8 cellular contexts compared by ENCODE assay signal in genomic region chr16:87344931-87345631, GRCh38. TPM values are rescaled to one million over a fixed set of nuclear protein-coding genes. Genes with fewer than 3 reads are reported as not detected.
A peak's percentile ranks its signal among the peaks of the same experiment; 100 is the strongest.
DNase-seq lines count a peak whose midpoint lies in the region; ATAC-seq and TF ChIP-seq lines count a peak whose summit lies in the region.

No MANE protein-coding gene starts in this region.

- no peaks in the 10 kb centered on the region for H3K27me3 Mint-ChIP-seq in natural killer cell (ENCODE audit: low read depth in 2 of 2)

- no peaks in the 10 kb centered on the region for H3K4me1 ChIP-seq in aorta (ENCODE audit: control insufficient read depth in 1 of 2, insufficient read depth in 2 of 2, low read length in 2 of 2)

- TF ChIP-seq CTCF in natural killer cell (IDR thresholded peaks at IDR 0.05), result no peak

- WGBS in aorta, 2 donors, result 70 to 77% methylated on average over 17 of the region's 17 CpGs

- peak overlapping the region; percentile 45 for H3K27ac ChIP-seq in angular gyrus (ENCODE audit: low read depth, low read length)
- H3K27ac ChIP-seq in aorta (ENCODE audit: low read depth in 1 of 2, low read length in 2 of 2), result no peak overlapping the region

- no peaks in the 10 kb centered on the region for H3K9me3 Mint-ChIP-seq in natural killer cell

- intact Hi-C loops in natural killer cell (cut with micrococcal nuclease) (no loop called here), aorta (cut with DNase I) (no loop called here)

- H3K4me3 Mint-ChIP-seq in natural killer cell, result peak overlapping the region; percentile 84

- H3K36me3 ChIP-seq in aorta (ENCODE audit: control insufficient read depth in 1 of 2, insufficient read depth in 2 of 2, low read length in 1 of 2), result peaks cover 0 to 4% of the 10 kb centered on the region in 2 donors

- peak; percentile 30 to 82 (median 50) for ATAC-seq in natural killer cell
- peak; percentile 9 for ATAC-seq in aorta (ENCODE audit: low FRiP score)
- ATAC-seq in HG02798 (IDR thresholded peaks at IDR 0.05; ENCODE audit: poor library complexity, unreplicated experiment), result no peak

- no peak overlapping the region for H3K4me3 ChIP-seq in aorta (ENCODE audit: low read length in 2 of 2)

- H3K27me3 ChIP-seq in aorta (ENCODE audit: control insufficient read depth in 1 of 2, insufficient read depth in 2 of 2, low read length in 1 of 2), result no peaks in the 10 kb centered on the region

- H3K27ac Mint-ChIP-seq in natural killer cell, result peak overlapping the region; percentile 30 to 89

- H3K4me1 Mint-ChIP-seq in natural killer cell, result peaks cover 6 to 18% of the 10 kb centered on the region in 2 donors

- DNase-seq in activated CD4-positive, CD25-positive, alpha-beta regulatory T cell (lab: John Stamatoyannopoulos, UW), result peak in 3 of 4 experiments; percentile 9 to 38 (median 21)
- DNase-seq in activated CD4-positive, CD25-positive, alpha-beta regulatory T cell treated with anti-CD3 and anti-CD28 coated beads, Interleukin-2, amount 50 U/mL, for 72 hours, result no peak
- no peak for DNase-seq in natural killer cell
- no peak for DNase-seq in aorta
- no peak for DNase-seq in NCI-H748 treated with DMSO at 0.1 percent for 48 hours (lab: John Stamatoyannopoulos, UW)
- DNase-seq in middle frontal gyrus (ENCODE audit: extremely low spot score, low spot score), result no peak

- no peaks in the 10 kb centered on the region for H3K9me3 ChIP-seq in aorta (ENCODE audit: control insufficient read depth, low read length)

- H3K36me3 Mint-ChIP-seq in natural killer cell, result no peaks in the 10 kb centered on the region

RNA-seq across cellular contexts. Expression of gene C16orf95, which starts 27.9 kb away (rescaled TPM):
- total RNA-seq in natural killer cell (1 to 10 TPM; 1.6 to 4.1 (median 2.7) TPM), aorta (1 to 10 TPM; 2.2 to 3.5 TPM)
- polyA plus RNA-seq in aorta, result 1 to 10 TPM; 5.0 to 6.6 TPM

RNA-seq across cellular contexts. Expression of gene FBXO31, which starts 38.5 kb away (rescaled TPM):
- total RNA-seq in natural killer cell (10 to 100 TPM; 32.2 to 47.2 (median 37.6) TPM), aorta (10 to 100 TPM; 53.2 to 57.9 TPM)
- polyA plus RNA-seq in aorta, result 10 to 100 TPM in 1 of 2 donors, 1 to 10 TPM in 1; 6.0 to 28.9 TPM

RNA-seq across cellular contexts. Expression of gene MAP1LC3B, which starts 47.1 kb away (rescaled TPM):
- total RNA-seq in natural killer cell, result 100 to 1,000 TPM; 171 to 220 (median 172) TPM
- total RNA-seq in aorta, result 10 to 100 TPM; 57.0 to 60.8 TPM
- 10 to 100 TPM; 60.6 to 61.7 TPM for polyA plus RNA-seq in aorta

Comparison
In these comparisons a context has a peak if more than half of its experiments do, and no peak if none do; other contexts are left out.
1. DNase-seq: peak in activated CD4-positive, CD25-positive, alpha-beta regulatory T cell (3 of 4); none in activated CD4-positive, CD25-positive, alpha-beta regulatory T cell treated with anti-CD3 and anti-CD28 coated beads, Interleukin-2, amount 50 U/mL, for 72 hours (single experiment), natural killer cell (single experiment), aorta (0 of 2), NCI-H748 treated with DMSO at 0.1 percent for 48 hours (single experiment) and middle frontal gyrus (single experiment).